In the genomic region with DNA sequence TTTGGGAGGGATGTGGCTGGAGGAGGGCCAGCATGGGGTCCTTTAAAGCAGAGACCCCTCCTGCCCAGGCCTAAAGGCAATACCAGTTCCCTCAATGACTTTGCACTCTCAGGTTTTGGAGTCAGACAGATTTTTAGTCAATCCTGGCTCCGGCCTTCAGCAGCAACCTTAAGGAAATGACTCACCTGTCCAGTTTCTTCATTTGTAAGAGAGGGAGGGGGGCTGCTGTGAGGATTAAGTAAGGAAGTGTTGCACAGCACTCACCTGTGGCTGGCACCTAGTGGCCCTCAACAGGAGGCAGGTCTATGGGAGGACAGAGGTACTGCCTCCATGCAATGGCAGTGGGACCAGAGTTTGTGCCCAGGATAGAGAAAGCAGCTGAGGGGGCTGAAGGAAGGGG, we compare ENCODE assay signal across 1 cellular context.
TF ChIP-seq lines count a peak whose summit lies in the region.

No MANE protein-coding gene starts in this region.

TF ChIP-seq in SK-N-SH, 30 proteins besides CTCF, POLR2A, EP300 and RAD21 (continued from another document):
- TF ChIP-seq, protein P1, sequence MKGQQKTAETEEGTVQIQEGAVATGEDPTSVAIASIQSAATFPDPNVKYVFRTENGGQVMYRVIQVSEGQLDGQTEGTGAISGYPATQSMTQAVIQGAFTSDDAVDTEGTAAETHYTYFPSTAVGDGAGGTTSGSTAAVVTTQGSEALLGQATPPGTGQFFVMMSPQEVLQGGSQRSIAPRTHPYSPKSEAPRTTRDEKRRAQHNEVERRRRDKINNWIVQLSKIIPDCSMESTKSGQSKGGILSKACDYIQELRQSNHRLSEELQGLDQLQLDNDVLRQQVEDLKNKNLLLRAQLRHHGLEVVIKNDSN (IDR thresholded peaks at IDR 0.05; ENCODE audit: borderline replicate concordance, low read depth), result no peak
- TF ChIP-seq ELF1 (IDR thresholded peaks at IDR 0.05), result no peak
TF ChIP-seq in SK-N-SH: peak in this region for 0.
